In the genomic region with DNA sequence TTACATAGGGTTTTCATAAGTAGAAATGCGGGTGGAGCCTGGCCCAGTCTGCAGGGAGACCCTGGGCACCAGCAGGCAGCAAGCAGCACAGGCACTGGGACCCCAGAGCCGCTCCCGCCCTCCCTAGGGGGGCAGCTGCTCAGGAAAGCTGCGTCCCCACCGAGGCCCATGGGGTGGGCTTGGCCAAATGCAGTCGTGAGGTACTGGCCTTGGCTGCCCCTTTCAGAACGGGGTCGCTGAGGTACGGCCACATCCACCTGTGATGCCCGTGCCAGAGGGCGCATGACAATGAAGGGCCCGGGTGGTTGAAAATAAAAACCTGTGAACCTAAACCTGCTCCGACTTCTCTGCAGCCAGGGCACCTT, we compare ENCODE assay signal across 14 cellular contexts.
"Had no signal": no experiment of that assay in that cellular context is flagged by ENCODE, and none has a peak within 500 bp of the region (broad histone marks: within the 10 kb centered on the region; RNA-seq: fewer than 3 reads in every experiment).

No MANE protein-coding gene starts in this region.

- ATAC-seq: gastrocnemius medialis, lower lobe of right lung had no signal

- H3K4me3 Mint-ChIP-seq: brain; nephron; stimulated activated naive CD8-positive, alpha-beta T cell treated with anti-CD3 and anti-CD28 coated beads, Interleukin-15, Interleukin-2, amounts not matched to agents 100 ng/mL and 50 ng/mL, for 24 hours; T-helper 2 cell treated with Interferon-gamma antibody and Interleukin-4, amounts not matched to agents 5 μg/mL and 100 μg/mL, for 36 hours had no signal

- H3K27me3 ChIP-seq: gastrocnemius medialis, tibial nerve had no signal

- H3K36me3 ChIP-seq: gastrocnemius medialis had no signal

- H3K4me3 ChIP-seq: coronary artery, gastrocnemius medialis, lower lobe of right lung, tibial nerve had no signal

- H3K27ac ChIP-seq: coronary artery, gastrocnemius medialis, lower lobe of right lung, tibial nerve had no signal

- H3K27ac Mint-ChIP-seq: nephron; stimulated activated naive CD8-positive, alpha-beta T cell treated with anti-CD3 and anti-CD28 coated beads, Interleukin-15, Interleukin-2, amounts not matched to agents 100 ng/mL and 50 ng/mL, for 24 hours; T-helper 2 cell treated with Interferon-gamma antibody and Interleukin-4, amounts not matched to agents 5 μg/mL and 100 μg/mL, for 36 hours had no signal

- H3K4me1 ChIP-seq: gastrocnemius medialis, lower lobe of right lung had no signal

- H3K27me3 Mint-ChIP-seq: brain; stimulated activated naive CD8-positive, alpha-beta T cell treated with anti-CD3 and anti-CD28 coated beads, Interleukin-15, Interleukin-2, amounts not matched to agents 100 ng/mL and 50 ng/mL, for 24 hours had no signal

- DNase-seq: activated CD4-positive, alpha-beta T cell treated with anti-CD3 and anti-CD28 coated beads, Interleukin-2, amount 50 U/mL, for 48 hours; activated naive CD4-positive, alpha-beta T cell treated with Interleukin-2 at 50 U/mL for 16 hours; anterior cingulate cortex; central memory CD4-positive, alpha-beta T cell; lower lobe of right lung; nucleus accumbens; retina had no signal

- H3K9me3 ChIP-seq: gastrocnemius medialis, lower lobe of right lung, tibial nerve had no signal

- H3K9me3 Mint-ChIP-seq: brain; nephron; stimulated activated naive CD8-positive, alpha-beta T cell treated with anti-CD3 and anti-CD28 coated beads, Interleukin-15, Interleukin-2, amounts not matched to agents 100 ng/mL and 50 ng/mL, for 24 hours; T-helper 2 cell treated with Interferon-gamma antibody and Interleukin-4, amounts not matched to agents 5 μg/mL and 100 μg/mL, for 36 hours had no signal
